Comparison of ENCODE assay signal across 2 cellular contexts in the genomic region with DNA sequence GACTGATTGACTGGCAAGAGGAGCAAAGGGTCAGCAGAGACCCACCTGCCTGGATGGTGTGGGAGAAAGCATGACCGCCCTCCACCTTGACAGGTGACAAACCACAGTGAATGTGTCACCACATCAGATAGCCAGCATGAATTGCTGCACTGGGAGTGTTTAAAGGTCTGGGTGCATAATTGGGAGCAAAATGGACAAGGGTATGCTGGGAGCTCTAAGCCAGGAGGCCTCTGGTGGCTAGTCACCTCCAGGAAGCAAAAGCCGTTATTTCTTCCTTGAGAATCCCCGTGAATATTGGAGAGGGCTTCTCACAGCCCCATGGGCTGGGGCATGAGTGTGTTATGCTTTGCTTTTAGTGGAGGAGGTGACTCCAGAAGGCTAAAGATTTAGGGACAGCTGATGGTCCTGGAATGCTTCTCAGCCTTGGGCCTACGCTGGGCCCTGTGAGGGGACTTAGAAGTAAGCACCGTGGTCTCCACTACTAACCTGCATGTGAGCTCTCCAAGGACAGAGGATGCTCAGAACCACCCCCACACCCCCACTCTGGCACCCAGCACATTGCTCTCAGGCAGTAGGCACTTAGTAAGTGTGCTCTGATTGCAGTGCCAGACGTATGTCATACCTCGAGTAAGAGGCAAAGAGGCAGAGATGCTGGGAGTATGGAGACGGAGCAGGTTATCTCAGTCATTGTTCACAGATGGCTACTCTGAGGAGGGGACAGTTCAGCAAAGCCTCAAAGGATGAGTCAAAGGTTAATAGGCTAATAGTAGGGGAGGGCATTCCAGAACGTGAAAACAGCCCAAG.
TF ChIP-seq lines count a peak whose summit lies in the region.

No MANE protein-coding gene starts in this region.

TF ChIP-seq in K562, 482 proteins besides CTCF, POLR2A, EP300 and RAD21:
- TF ChIP-seq MEIS2 (IDR thresholded peaks at IDR 0.05; ENCODE audit: partially characterized antibody) (peak; percentile 12), ZSCAN32 (CRISPR knock-in tag; IDR thresholded peaks at IDR 0.05) (no peak)
TF ChIP-seq in K562: peak in this region for 1.

TF ChIP-seq in SK-N-SH treated with all-trans-retinoic acid at 6 μM for 48 hours, 23 proteins besides CTCF, POLR2A, EP300 and RAD21:
- no peak for TF ChIP-seq TCF4 (CRISPR knock-in tag; IDR thresholded peaks at IDR 0.05; ENCODE audit: borderline replicate concordance)
- no peak for TF ChIP-seq ZFP3 (CRISPR knock-in tag; IDR thresholded peaks at IDR 0.05)
- no peak for TF ChIP-seq ARNTL (CRISPR knock-in tag; IDR thresholded peaks at IDR 0.05; ENCODE audit: borderline replicate concordance, low read depth)
- TF ChIP-seq OSR1 (CRISPR knock-in tag; IDR thresholded peaks at IDR 0.05), result no peak
- TF ChIP-seq, protein P1, sequence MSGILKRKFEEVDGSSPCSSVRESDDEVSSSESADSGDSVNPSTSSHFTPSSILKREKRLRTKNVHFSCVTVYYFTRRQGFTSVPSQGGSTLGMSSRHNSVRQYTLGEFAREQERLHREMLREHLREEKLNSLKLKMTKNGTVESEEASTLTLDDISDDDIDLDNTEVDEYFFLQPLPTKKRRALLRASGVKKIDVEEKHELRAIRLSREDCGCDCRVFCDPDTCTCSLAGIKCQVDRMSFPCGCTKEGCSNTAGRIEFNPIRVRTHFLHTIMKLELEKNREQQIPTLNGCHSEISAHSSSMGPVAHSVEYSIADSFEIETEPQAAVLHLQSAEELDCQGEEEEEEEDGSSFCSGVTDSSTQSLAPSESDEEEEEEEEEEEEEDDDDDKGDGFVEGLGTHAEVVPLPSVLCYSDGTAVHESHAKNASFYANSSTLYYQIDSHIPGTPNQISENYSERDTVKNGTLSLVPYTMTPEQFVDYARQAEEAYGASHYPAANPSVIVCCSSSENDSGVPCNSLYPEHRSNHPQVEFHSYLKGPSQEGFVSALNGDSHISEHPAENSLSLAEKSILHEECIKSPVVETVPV (CRISPR knock-in tag; IDR thresholded peaks at IDR 0.05), result no peak
- TF ChIP-seq GLIS3 (CRISPR knock-in tag; IDR thresholded peaks at IDR 0.05), result no peak
- no peak for TF ChIP-seq ZNF565 (CRISPR knock-in tag; conservative IDR thresholded peaks at IDR 0.05; ENCODE audit: low read depth)
- TF ChIP-seq SNAI2 (CRISPR knock-in tag; IDR thresholded peaks at IDR 0.05), result no peak
- TF ChIP-seq ZNF8 (CRISPR knock-in tag; IDR thresholded peaks at IDR 0.05), result no peak
- TF ChIP-seq, protein P2, sequence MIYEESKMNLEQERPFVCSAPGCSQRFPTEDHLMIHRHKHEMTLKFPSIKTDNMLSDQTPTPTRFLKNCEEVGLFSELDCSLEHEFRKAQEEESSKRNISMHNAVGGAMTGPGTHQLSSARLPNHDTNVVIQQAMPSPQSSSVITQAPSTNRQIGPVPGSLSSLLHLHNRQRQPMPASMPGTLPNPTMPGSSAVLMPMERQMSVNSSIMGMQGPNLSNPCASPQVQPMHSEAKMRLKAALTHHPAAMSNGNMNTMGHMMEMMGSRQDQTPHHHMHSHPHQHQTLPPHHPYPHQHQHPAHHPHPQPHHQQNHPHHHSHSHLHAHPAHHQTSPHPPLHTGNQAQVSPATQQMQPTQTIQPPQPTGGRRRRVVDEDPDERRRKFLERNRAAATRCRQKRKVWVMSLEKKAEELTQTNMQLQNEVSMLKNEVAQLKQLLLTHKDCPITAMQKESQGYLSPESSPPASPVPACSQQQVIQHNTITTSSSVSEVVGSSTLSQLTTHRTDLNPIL (CRISPR knock-in tag; IDR thresholded peaks at IDR 0.05; ENCODE audit: low read depth), result no peak
- TF ChIP-seq, protein P3, sequence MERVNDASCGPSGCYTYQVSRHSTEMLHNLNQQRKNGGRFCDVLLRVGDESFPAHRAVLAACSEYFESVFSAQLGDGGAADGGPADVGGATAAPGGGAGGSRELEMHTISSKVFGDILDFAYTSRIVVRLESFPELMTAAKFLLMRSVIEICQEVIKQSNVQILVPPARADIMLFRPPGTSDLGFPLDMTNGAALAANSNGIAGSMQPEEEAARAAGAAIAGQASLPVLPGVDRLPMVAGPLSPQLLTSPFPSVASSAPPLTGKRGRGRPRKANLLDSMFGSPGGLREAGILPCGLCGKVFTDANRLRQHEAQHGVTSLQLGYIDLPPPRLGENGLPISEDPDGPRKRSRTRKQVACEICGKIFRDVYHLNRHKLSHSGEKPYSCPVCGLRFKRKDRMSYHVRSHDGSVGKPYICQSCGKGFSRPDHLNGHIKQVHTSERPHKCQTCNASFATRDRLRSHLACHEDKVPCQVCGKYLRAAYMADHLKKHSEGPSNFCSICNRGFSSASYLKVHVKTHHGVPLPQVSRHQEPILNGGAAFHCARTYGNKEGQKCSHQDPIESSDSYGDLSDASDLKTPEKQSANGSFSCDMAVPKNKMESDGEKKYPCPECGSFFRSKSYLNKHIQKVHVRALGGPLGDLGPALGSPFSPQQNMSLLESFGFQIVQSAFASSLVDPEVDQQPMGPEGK (CRISPR knock-in tag; IDR thresholded peaks at IDR 0.05; ENCODE audit: borderline replicate concordance), result no peak
- TF ChIP-seq ESRRG (CRISPR knock-in tag; IDR thresholded peaks at IDR 0.05), result no peak
- TF ChIP-seq CSDC2 (CRISPR knock-in tag; IDR thresholded peaks at IDR 0.05), result no peak
